In genomic region chr18:47985837-47986236, GRCh38 we compare ENCODE assay signal across 16 cellular contexts.
"Had no signal": no experiment of that assay in that cellular context is flagged by ENCODE, and none has a peak within 500 bp of the region (broad histone marks: within the 10 kb centered on the region; RNA-seq: fewer than 3 reads in every experiment).

No MANE protein-coding gene starts in this region.

- ATAC-seq: activated T-helper 17 cell treated with anti-CD3 and anti-CD28 coated beads, Interleukin-2, amount 50 U/mL, for 72 hours; body of pancreas; gastroesophageal sphincter had no signal

- H3K27ac ChIP-seq: body of pancreas, coronary artery, epithelial cell of prostate, gastroesophageal sphincter, right atrium auricular region, tibial nerve had no signal

- H3K9me3 ChIP-seq: body of pancreas, gastroesophageal sphincter, right atrium auricular region, tibial nerve had no signal

- DNase-seq: activated CD4-positive, alpha-beta T cell treated with anti-CD3 and anti-CD28 coated beads, Interleukin-2, amount 50 U/mL, for 1 hour; activated T-cell treated with anti-CD3 and anti-CD28 coated beads for 4 hours; central memory CD4-positive, alpha-beta T cell; effector memory CD4-positive, alpha-beta T cell; kidney; midbrain; posterior cingulate gyrus; stimulated activated CD4-positive, alpha-beta T cell treated with anti-CD3 and anti-CD28 coated beads, Interleukin-1b, Interleukin-23, amount 100 ng/mL, for 48 hours; stimulated activated naive B cell treated with anti-CD40 and anti-IgM and Interleukin-4, amounts not matched to agents 10 μg/mL and 1 μg/mL and 100 μg/mL, for 72 hours had no signal

- H3K4me3 ChIP-seq: body of pancreas, coronary artery, gastroesophageal sphincter, right atrium auricular region, tibial nerve had no signal

- H3K36me3 ChIP-seq: gastroesophageal sphincter, right atrium auricular region, tibial nerve had no signal

- H3K4me1 ChIP-seq: body of pancreas, gastroesophageal sphincter, right atrium auricular region, tibial nerve had no signal

- H3K27me3 ChIP-seq: body of pancreas, right atrium auricular region, tibial nerve had no signal
